9 cellular contexts compared by ENCODE assay signal in the genomic region with DNA sequence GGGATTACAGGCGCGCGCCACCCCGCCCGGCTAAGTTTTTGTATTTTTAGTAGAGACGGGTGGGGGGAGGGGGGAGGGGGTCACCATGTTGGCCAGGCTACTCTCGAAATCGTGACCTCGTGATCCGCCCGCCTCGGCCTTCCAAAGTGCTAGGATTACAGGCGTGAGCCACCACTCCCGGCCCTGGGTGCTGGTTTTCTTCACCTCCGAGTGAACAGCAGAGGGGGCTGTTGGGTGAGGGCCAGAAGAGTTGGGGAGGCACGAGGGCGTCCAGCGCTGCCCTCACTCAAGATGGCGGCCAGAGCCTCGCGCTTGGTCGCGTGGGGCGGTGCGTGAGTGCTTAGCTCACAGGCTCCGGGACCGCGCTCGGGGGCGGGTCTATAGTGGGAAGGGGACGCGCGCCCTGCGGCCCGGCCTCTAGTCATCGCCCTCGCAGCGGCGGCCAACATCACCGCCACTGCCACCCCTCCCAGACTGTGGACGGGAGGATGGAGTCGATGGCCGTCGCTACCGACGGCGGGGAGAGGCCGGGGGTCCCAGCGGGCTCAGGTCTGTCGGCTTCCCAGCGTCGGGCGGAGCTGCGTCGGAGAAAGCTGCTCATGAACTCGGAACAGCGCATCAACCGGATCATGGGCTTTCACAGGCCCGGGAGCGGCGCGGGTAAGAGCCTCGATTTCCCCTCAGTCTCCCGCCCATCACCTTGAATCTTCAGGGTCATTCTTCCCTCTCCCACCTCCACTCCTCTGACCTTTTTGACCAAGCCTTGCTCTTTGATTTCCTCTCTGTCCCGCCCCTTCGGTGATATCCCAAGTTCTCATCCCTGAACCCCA. TPM values are rescaled to one million over a fixed set of nuclear protein-coding genes. Genes with fewer than 3 reads are reported as not detected.
DNase-seq lines count a peak whose midpoint lies in the region; ATAC-seq, FAIRE-seq and TF ChIP-seq lines count a peak whose summit lies in the region.
"Had no signal": no experiment of that assay in that cellular context is flagged by ENCODE, and none has a peak within 500 bp of the region (broad histone marks: within the 10 kb centered on the region; RNA-seq: fewer than 3 reads in every experiment).

Gene CAMLG (plus strand): TSS at position 416 of the 830 bp plus-strand sequence. CDS start 73 bp downstream, at position 489.

- peaks cover 10% of the 10 kb centered on the region for H3K4me1 ChIP-seq in smooth muscle cell (ENCODE audit: low read depth)

- peak within 1 kb of the TSS; percentile 82 for H3K9ac ChIP-seq in smooth muscle cell (ENCODE audit: low read depth)

- TF ChIP-seq CTCF in WI38 (IDR thresholded peaks at IDR 0.05; ENCODE audit: low read depth, low read length) (peak; percentile 30), bronchial epithelial cell (IDR thresholded peaks at IDR 0.05; ENCODE audit: insufficient read depth, low read length, severe bottlenecking) (peak; percentile 73), smooth muscle cell (IDR thresholded peaks at IDR 0.05; ENCODE audit: borderline replicate concordance, insufficient read depth, poor library complexity, severe bottlenecking) (peak; percentile 63)

- H3K36me3 ChIP-seq in bronchial epithelial cell (ENCODE audit: control insufficient read depth, insufficient read depth, low read length) (no peaks in the 10 kb centered on the region), smooth muscle cell (ENCODE audit: low read depth) (no peaks in the 10 kb centered on the region)

- peak; percentile 92 for ATAC-seq in GM18873 (IDR thresholded peaks at IDR 0.05; ENCODE audit: low FRiP score, unreplicated experiment)
- peak; percentile 94 for ATAC-seq in HG03139 (IDR thresholded peaks at IDR 0.05; ENCODE audit: unreplicated experiment)

- H2AFZ ChIP-seq in smooth muscle cell (ENCODE audit: low read depth) = peak within 1 kb of the TSS; percentile 97

- WGBS in smooth muscle cell (ENCODE audit: low lambda C conversion rate) = 2% methylated on average over 60 of the region's 66 CpGs

- no peak for FAIRE-seq in bronchial epithelial cell (lab: Jason Lieb, UNC)
- FAIRE-seq: colon had no signal

- H3K4me3 ChIP-seq in WI38 (ENCODE audit: low read depth, low read length) = peak within 1 kb of the TSS; percentile 96
- H3K4me3 ChIP-seq in bronchial epithelial cell (ENCODE audit: low read depth, low read length) = peak within 1 kb of the TSS; percentile 78
- peak within 1 kb of the TSS; percentile 83 for H3K4me3 ChIP-seq in smooth muscle cell

- peaks cover 6% of the 10 kb centered on the region for H4K20me1 ChIP-seq in smooth muscle cell (ENCODE audit: low read depth)

- DNase-seq in AG08395 (ENCODE audit: low spot score) (peak; percentile 95), NCI-H2227 (lab: John Stamatoyannopoulos, UW; ENCODE audit: unreplicated experiment) (peak; percentile 97), bronchial epithelial cell (ENCODE audit: low read depth) (peak; percentile 92), iPS-NIHi11 (ENCODE audit: low spot score) (peak; percentile 94), smooth muscle cell (lab: John Stamatoyannopoulos, UW; ENCODE audit: unreplicated experiment) (peak; percentile 88)

- no peaks in the 10 kb centered on the region for H3K27me3 ChIP-seq in bronchial epithelial cell (ENCODE audit: control insufficient read depth, insufficient read depth, low read length)
- no peaks in the 10 kb centered on the region for H3K27me3 ChIP-seq in smooth muscle cell (ENCODE audit: low read depth)

- no peaks in the 10 kb centered on the region for H3K9me3 ChIP-seq in smooth muscle cell (replicated peaks; ENCODE audit: low read depth)

- peaks cover 41% of the 10 kb centered on the region for H3K79me2 ChIP-seq in smooth muscle cell (ENCODE audit: low read depth)

- H3K27ac ChIP-seq in smooth muscle cell (ENCODE audit: low read depth) = peak within 1 kb of the TSS; percentile 92

- H3F3A ChIP-seq in smooth muscle cell (ENCODE audit: low read depth) = no peaks in the 10 kb centered on the region

- peak within 1 kb of the TSS; percentile 87 for H3K4me2 ChIP-seq in smooth muscle cell

RNA-seq across cellular contexts. Expression of gene CAMLG, which starts in this region (rescaled TPM):
- 19.3 and 32.9 TPM in 2 replicates for total RNA-seq in bronchial epithelial cell
- total RNA-seq in smooth muscle cell = 32.4 and 35.4 TPM in 2 replicates
- 29.1 and 31.4 TPM in 2 replicates for polyA plus RNA-seq in smooth muscle cell

Comparison
In these comparisons a context has a peak if more than half of its experiments do, and no peak if none do; other contexts are left out.
1. Peak in every context shown above with its lines: DNase-seq, ATAC-seq, H3K4me3 ChIP-seq and H3K27ac ChIP-seq.